1 cellular context compared by ENCODE assay signal in genomic region chr22:19714320-19715252, GRCh38.
TF ChIP-seq lines count a peak whose summit lies in the region.

TSS of gene SEPTIN5 (plus strand) at chr22:19714503. CDS start at chr22:19714589, 86 bp downstream.

TF ChIP-seq in GM23338, 12 proteins besides CTCF, POLR2A, EP300 and RAD21 (continued from another document):
- TF ChIP-seq EZH2 (IDR thresholded peaks at IDR 0.05; ENCODE audit: low read depth, unreplicated experiment): no peak
- no peak for TF ChIP-seq ETS1 (IDR thresholded peaks at IDR 0.05)
